In genomic region chr10:33963656-33964175, GRCh38 we compare ENCODE assay signal across 22 cellular contexts.
DNase-seq lines count a peak whose midpoint lies in the region; ATAC-seq and TF ChIP-seq lines count a peak whose summit lies in the region.
"Had no signal": no experiment of that assay in that cellular context is flagged by ENCODE, and none has a peak within 500 bp of the region (broad histone marks: within the 10 kb centered on the region; RNA-seq: fewer than 3 reads in every experiment).

No MANE protein-coding gene starts in this region.

- H3K27me3 ChIP-seq in esophagus squamous epithelium = no peaks in the 10 kb centered on the region
- H3K27me3 ChIP-seq: SJSA1 had no signal

- H3K4me1 Mint-ChIP-seq in T-cell = peaks cover 0 to 3% (median 2%) of the 10 kb centered on the region in 3 donors
- H3K4me1 Mint-ChIP-seq: GM23338, H9, IgD-negative memory B cell had no signal

- peaks cover 10 to 11% of the 10 kb centered on the region in 2 donors for H3K27me3 Mint-ChIP-seq in T-cell
- H3K27me3 Mint-ChIP-seq: IgD-negative memory B cell had no signal

- H3K4me1 ChIP-seq in esophagus squamous epithelium = no peaks in the 10 kb centered on the region
- H3K4me1 ChIP-seq: SJSA1 had no signal

- no peak overlapping the region for H3K4me3 ChIP-seq in esophagus squamous epithelium
- H3K4me3 ChIP-seq: GM23338, SJSA1 had no signal

- peaks cover 0 to 4% (median 0%) of the 10 kb centered on the region in 3 donors for H3K9me3 Mint-ChIP-seq in T-cell
- H3K9me3 Mint-ChIP-seq: GM23338, H9 had no signal

- CTCF ChIA-PET in T-cell (lab: Charles Lee) = no interaction called here

- POLR2A ChIA-PET in T-cell (lab: Charles Lee) = no interaction called here

- no peaks in the 10 kb centered on the region for H3K36me3 Mint-ChIP-seq in T-cell
- H3K36me3 Mint-ChIP-seq: IgD-negative memory B cell had no signal

- WGBS in esophagus squamous epithelium, 2 donors = 85 to 87% methylated on average over 6 of the region's 6 CpGs

- no peak overlapping the region for H3K27ac ChIP-seq in esophagus squamous epithelium
- H3K27ac ChIP-seq: KMS-11, SJSA1 had no signal

- no peak for TF ChIP-seq CTCF in esophagus squamous epithelium (IDR thresholded peaks at IDR 0.05)

- intact Hi-C loops in esophagus squamous epithelium (cut with DNase I) = no loop called here

- no peaks in the 10 kb centered on the region for H3K9me3 ChIP-seq in esophagus squamous epithelium
- H3K9me3 ChIP-seq: SJSA1 had no signal

- H3K27ac Mint-ChIP-seq in T-cell = no peak overlapping the region
- H3K27ac Mint-ChIP-seq: GM23338, H9, HFFc6, IgD-negative memory B cell had no signal

- no peak for ATAC-seq in T-cell (replicated peaks in 1 of 4)
- no peak for ATAC-seq in GM18502 (IDR thresholded peaks at IDR 0.05; ENCODE audit: poor library complexity, unreplicated experiment)
- ATAC-seq: GM23338, Right ventricle myocardium inferior had no signal

- DNase-seq in EL (peak; percentile 16), MV-4-11 (lab: John Stamatoyannopoulos, UW) (peak; percentile 25), fibroblast of peridontal ligament (ENCODE audit: extremely low read depth) (peak; percentile 6), T-cell (no peak), esophagus squamous epithelium (lab: John Stamatoyannopoulos, UW) (no peak), inferior parietal cortex (ENCODE audit: extremely low spot score) (no peak)
- DNase-seq: Calu3, DMS79 treated with DMSO at 0.1 percent for 48 hours, H9, HFFc6, NCI-H1105, NCI-H1436 treated with DMSO at 0.1 percent for 48 hours, NCI-H187 treated with DMSO at 0.1 percent for 48 hours, NCI-H2107, NCI-H524, NCI-H774 had no signal

- no peak for TF ChIP-seq POLR2A in esophagus squamous epithelium (IDR thresholded peaks at IDR 0.05)

- no peak overlapping the region for H3K4me3 Mint-ChIP-seq in T-cell
- H3K4me3 Mint-ChIP-seq: GM23338, H9, HFFc6, IgD-negative memory B cell had no signal

- H3K36me3 ChIP-seq in esophagus squamous epithelium = no peaks in the 10 kb centered on the region
- H3K36me3 ChIP-seq: SJSA1 had no signal

Comparison
In these comparisons a context has a peak if more than half of its experiments do, and no peak if none do; other contexts are left out.
1. DNase-seq: peak in EL (single experiment), MV-4-11 (single experiment) and fibroblast of peridontal ligament (single experiment); none in T-cell (0 of 34), esophagus squamous epithelium (single experiment) and inferior parietal cortex (single experiment).